ENCODE assay signal across 8 cellular contexts in genomic region chr19:34677386-34678084, GRCh38. TPM values are rescaled to one million over a fixed set of nuclear protein-coding genes. Genes with fewer than 3 reads are reported as not detected.
A peak's percentile ranks its signal among the peaks of the same experiment; 100 is the strongest.
DNase-seq lines count a peak whose midpoint lies in the region; ATAC-seq and TF ChIP-seq lines count a peak whose summit lies in the region.

Gene ZNF302, plus strand, starts transcription at chr19:34677678. Its CDS starts 1,127 bp downstream, at chr19:34678805.

- H3K9me2 ChIP-seq in PC-3 (replicated peaks; ENCODE audit: low read length), result no peaks in the 10 kb centered on the region

- peaks cover 32% of the 10 kb centered on the region for H3K36me3 ChIP-seq in PC-3 (ENCODE audit: low read depth, low read length)
- H3K36me3 ChIP-seq in esophagus (ENCODE audit: control insufficient read depth in 2 of 2, insufficient read depth in 2 of 2, low read length in 1 of 2), result peaks cover 8 to 10% of the 10 kb centered on the region in 2 donors
- peaks cover 19 to 39% of the 10 kb centered on the region in 2 donors for H3K36me3 ChIP-seq in muscle layer of duodenum (ENCODE audit: control insufficient read depth in 1 of 2, insufficient read depth in 2 of 2, low read length in 2 of 2)

- no peak for TF ChIP-seq CTCF in PC-3 (conservative IDR thresholded peaks at IDR 0.05; ENCODE audit: low read depth, low read length)

- H3K9ac ChIP-seq in PC-3 (ENCODE audit: low read length), result peak within 1 kb of the TSS; percentile 97

- H3K79me2 ChIP-seq in PC-3 (ENCODE audit: low read length), result peaks cover 25% of the 10 kb centered on the region

- H3K27me3 ChIP-seq in PC-3 (ENCODE audit: low read length), result no peaks in the 10 kb centered on the region
- no peaks in the 10 kb centered on the region for H3K27me3 ChIP-seq in esophagus (ENCODE audit: control insufficient read depth in 1 of 2, insufficient read depth in 2 of 2, low read length in 2 of 2)
- no peaks in the 10 kb centered on the region for H3K27me3 ChIP-seq in muscle layer of duodenum (ENCODE audit: low read depth, low read length)

- peak within 1 kb of the TSS; percentile 96 for H2AFZ ChIP-seq in PC-3 (ENCODE audit: low read length)

- ATAC-seq in GM21529 (IDR thresholded peaks at IDR 0.05; ENCODE audit: unreplicated experiment) (peak; percentile 87), PC-3 (peak; percentile 98)
- peak; percentile 92 to 93 for ATAC-seq in activated T-cell treated with anti-CD3 and anti-CD28 coated beads, Interleukin-2, amount 50 U/mL, for 4 hours

- H3K4me3 Mint-ChIP-seq in IgD-negative memory B cell, result peak within 1 kb of the TSS; percentile 95 to 99 (median 98)
- peak within 1 kb of the TSS; percentile 96 for H3K4me3 Mint-ChIP-seq in activated T-cell treated with anti-CD3 and anti-CD28 coated beads, Interleukin-2, amount 50 U/mL, for 4 hours

- intact Hi-C loops in PC-3 (cut with micrococcal nuclease), result loop anchor here (2.0 kb wide), 1 partner anchor 55 kb away; no protein-coding TSS in a partner anchor

- peak within 1 kb of the TSS; percentile 91 for H3K4me2 ChIP-seq in PC-3 (ENCODE audit: low read length)

- peaks cover 19% of the 10 kb centered on the region for H3K36me3 Mint-ChIP-seq in IgD-negative memory B cell
- peaks cover 41% of the 10 kb centered on the region for H3K36me3 Mint-ChIP-seq in activated T-cell treated with anti-CD3 and anti-CD28 coated beads, Interleukin-2, amount 50 U/mL, for 4 hours (ENCODE audit: insufficient read depth)

- POLR2A ChIA-PET in PC-3 (lab: Charles Lee; ENCODE audit: unreplicated experiment), result interaction anchor here (0.5 to 1.0 kb wide), 3 partner anchors 14 to 56 kb away, joined by 3 to 8 read pairs (median 5); partner anchors contain the start of gene ZNF181

- H3K4me1 ChIP-seq in PC-3 (ENCODE audit: insufficient read depth, low read length), result peaks cover 16% of the 10 kb centered on the region
- no peaks in the 10 kb centered on the region for H3K4me1 ChIP-seq in esophagus (ENCODE audit: control insufficient read depth in 2 of 2, insufficient read depth in 2 of 2, low read length in 1 of 2)
- H3K4me1 ChIP-seq in muscle layer of duodenum (ENCODE audit: control insufficient read depth in 1 of 2, insufficient read depth in 2 of 2, low read length in 2 of 2), result peaks cover 0 to 24% of the 10 kb centered on the region in 2 donors

- H3K9me3 ChIP-seq in PC-3 (ENCODE audit: low read length) (no peaks in the 10 kb centered on the region), esophagus (ENCODE audit: control insufficient read depth in 2 of 2, insufficient read depth in 1 of 2, low read depth in 1 of 2, low read length in 1 of 2) (peaks cover 3 to 7% of the 10 kb centered on the region in 2 donors), muscle layer of duodenum (ENCODE audit: control insufficient read depth in 1 of 2, low read length in 2 of 2) (peaks cover 6 to 19% of the 10 kb centered on the region in 2 donors)

- peak within 1 kb of the TSS; percentile 81 for H3K27ac ChIP-seq in PC-3 (ENCODE audit: low read length)
- peak within 1 kb of the TSS; percentile 94 to 99 for H3K27ac ChIP-seq in esophagus (ENCODE audit: low read depth in 2 of 2, low read length in 1 of 2)
- H3K27ac ChIP-seq in muscle layer of duodenum (ENCODE audit: low read length), result peak within 1 kb of the TSS; percentile 80

- peaks cover 6 to 14% (median 9%) of the 10 kb centered on the region in 3 donors for H3K9me3 Mint-ChIP-seq in IgD-negative memory B cell
- H3K9me3 Mint-ChIP-seq in activated T-cell treated with anti-CD3 and anti-CD28 coated beads, Interleukin-2, amount 50 U/mL, for 4 hours, result peaks cover 16% of the 10 kb centered on the region

- peak; percentile 91 for DNase-seq in DMS114 treated with DMSO at 0.1 percent for 48 hours (lab: John Stamatoyannopoulos, UW; ENCODE audit: unreplicated experiment)
- DNase-seq in PC-3, result peak; percentile 90
- peak; percentile 92 for DNase-seq in activated T-cell treated with anti-CD3 and anti-CD28 coated beads, Interleukin-2, amount 50 U/mL, for 4 hours
- peak; percentile 93 to 96 for DNase-seq in stimulated activated CD8-positive, alpha-beta memory T cell treated with anti-CD3 and anti-CD28 coated beads, Interleukin-7, amount 100 ng/mL, for 4 hours (ENCODE audit: low read depth in 2 of 2)

- no peaks in the 10 kb centered on the region for H4K20me1 ChIP-seq in PC-3 (ENCODE audit: low read length)

- H3K4me1 Mint-ChIP-seq in IgD-negative memory B cell, result peaks cover 11 to 22% (median 13%) of the 10 kb centered on the region in 3 donors
- peaks cover 27% of the 10 kb centered on the region for H3K4me1 Mint-ChIP-seq in activated T-cell treated with anti-CD3 and anti-CD28 coated beads, Interleukin-2, amount 50 U/mL, for 4 hours (ENCODE audit: low read depth)

- H3K27me3 Mint-ChIP-seq in IgD-negative memory B cell, result no peaks in the 10 kb centered on the region
- peaks cover 6% of the 10 kb centered on the region for H3K27me3 Mint-ChIP-seq in activated T-cell treated with anti-CD3 and anti-CD28 coated beads, Interleukin-2, amount 50 U/mL, for 4 hours (ENCODE audit: low read depth)

- peak within 1 kb of the TSS; percentile 93 to 100 (median 99) for H3K27ac Mint-ChIP-seq in IgD-negative memory B cell

- WGBS in esophagus, 2 donors, result 0% methylated on average over 70 to 74 of the region's 74 CpGs

- H3K4me3 ChIP-seq in PC-3 (ENCODE audit: low read length) (peak within 1 kb of the TSS; percentile 86), esophagus (ENCODE audit: low read depth in 1 of 2, low read length in 2 of 2) (peak within 1 kb of the TSS; percentile 66 to 89), muscle layer of duodenum (ENCODE audit: low read depth in 1 of 2, low read length in 2 of 2) (peak within 1 kb of the TSS; percentile 62 to 75)

- CTCF ChIA-PET in PC-3 (lab: Charles Lee), result no interaction called here

- BruUV-seq in PC-3 (replicated peaks; lab: Mats Ljungman, UMichigan), result no TSS peak

- no peaks in the 10 kb centered on the region for H3F3A ChIP-seq in PC-3 (ENCODE audit: low read length, unreplicated experiment)

RNA-seq across cellular contexts. Expression of gene ZNF302, which starts in this region (rescaled TPM):
- polyA plus RNA-seq in IgD-negative memory B cell (13.1 TPM), esophagus (10 to 100 TPM in 1 of 2 donors, 1 to 10 TPM in 1; 5.9 to 11.1 TPM)
- total RNA-seq in PC-3 (2014; rRNA removed), result 7.3 and 15.9 TPM in 2 replicates
- total RNA-seq in activated T-cell treated with anti-CD3 and anti-CD28 coated beads, Interleukin-2, amount 50 U/mL, for 4 hours, result 10 to 100 TPM; 10.8 to 11.9 (median 11.2) TPM

Comparison
In these comparisons a context has a peak if more than half of its experiments do, and no peak if none do; other contexts are left out.
1. Peak in every context shown above with its lines: DNase-seq, ATAC-seq, H3K4me3 ChIP-seq and H3K27ac ChIP-seq.